In genomic region chr19:49128545-49129237, GRCh38 we compare ENCODE assay signal across 9 cellular contexts. TPM values are rescaled to one million over a fixed set of nuclear protein-coding genes. Genes with fewer than 3 reads are reported as not detected.
DNase-seq lines count a peak whose midpoint lies in the region; ATAC-seq and TF ChIP-seq lines count a peak whose summit lies in the region.
"Had no signal": no experiment of that assay in that cellular context is flagged by ENCODE, and none has a peak within 500 bp of the region (broad histone marks: within the 10 kb centered on the region; RNA-seq: fewer than 3 reads in every experiment).

No MANE protein-coding gene starts in this region.

- H3K9me3 ChIP-seq in CD8-positive, alpha-beta memory T cell (ENCODE audit: low read length): no peaks in the 10 kb centered on the region
- no peaks in the 10 kb centered on the region for H3K9me3 ChIP-seq in MM.1S (replicated peaks; ENCODE audit: insufficient read depth, low read length)
- H3K9me3 ChIP-seq in neural progenitor cell (ENCODE audit: low read depth): no peaks in the 10 kb centered on the region

- H3K4me2 ChIP-seq in MM.1S (ENCODE audit: low read depth, low read length) (peak overlapping the region; percentile 82), neural progenitor cell (peak overlapping the region; percentile 32)

- H3K9ac ChIP-seq in MM.1S (ENCODE audit: low read length): no peak overlapping the region; the same call in 1 of the 2 replicates
- no peak overlapping the region for H3K9ac ChIP-seq in neural progenitor cell
- H3K9ac ChIP-seq: parathyroid adenoma had no signal

- peaks cover 15 to 26% (median 20%) of the 10 kb centered on the region in 3 donors for H3K4me1 Mint-ChIP-seq in CD8-positive, alpha-beta memory T cell
- H3K4me1 Mint-ChIP-seq in chondrocyte (ENCODE audit: low read depth) (peaks cover 19% of the 10 kb centered on the region), neural progenitor cell (peaks cover 18% of the 10 kb centered on the region)

- H3K27me3 Mint-ChIP-seq in CD8-positive, alpha-beta memory T cell: peaks cover 0 to 6% of the 10 kb centered on the region in 2 donors
- H3K27me3 Mint-ChIP-seq in chondrocyte (ENCODE audit: low read depth) (no peaks in the 10 kb centered on the region), neural progenitor cell (ENCODE audit: insufficient read depth, low read depth) (peaks cover 13% of the 10 kb centered on the region)

- no peaks in the 10 kb centered on the region for H3K9me3 Mint-ChIP-seq in CD8-positive, alpha-beta memory T cell
- H3K9me3 Mint-ChIP-seq in chondrocyte (ENCODE audit: low read depth) (no peaks in the 10 kb centered on the region), neural progenitor cell (peaks cover 2% of the 10 kb centered on the region)

- peak overlapping the region; percentile 45 to 93 (median 90) for H3K4me3 Mint-ChIP-seq in CD8-positive, alpha-beta memory T cell
- peak overlapping the region; percentile 81 for H3K4me3 Mint-ChIP-seq in chondrocyte (ENCODE audit: unreplicated experiment)
- H3K4me3 Mint-ChIP-seq in neural progenitor cell: peak overlapping the region; percentile 89

- peaks cover 12% of the 10 kb centered on the region for H3K4me1 ChIP-seq in CD8-positive, alpha-beta memory T cell (ENCODE audit: insufficient read depth, low read length)
- peaks cover 9% of the 10 kb centered on the region for H3K4me1 ChIP-seq in MM.1S (ENCODE audit: low read length)
- H3K4me1 ChIP-seq in neural progenitor cell: no peaks in the 10 kb centered on the region

- DNase-seq in CD8-positive, alpha-beta memory T cell: no peak
- DNase-seq in MM.1S (no peak), chondrocyte (ENCODE audit: low spot score) (no peak), neural progenitor cell (ENCODE audit: low spot score) (no peak), anterior cingulate cortex (lab: John Stamatoyannopoulos, UW) (no peak), GDM1 (lab: John Stamatoyannopoulos, UW) (no peak)
- no peak for DNase-seq in activated CD8-positive, alpha-beta memory T cell treated with anti-CD3 and anti-CD28 coated beads, Interleukin-2, amount 50 U/mL, for 4 hours

- H3K36me3 ChIP-seq in CD8-positive, alpha-beta memory T cell (ENCODE audit: insufficient read depth, low read length): no peaks in the 10 kb centered on the region
- no peaks in the 10 kb centered on the region for H3K36me3 ChIP-seq in MM.1S (replicated peaks; ENCODE audit: insufficient read depth, low read length)
- H3K36me3 ChIP-seq in neural progenitor cell: no peaks in the 10 kb centered on the region

- peak overlapping the region; percentile 59 for H3K27ac ChIP-seq in CD8-positive, alpha-beta memory T cell (ENCODE audit: low read depth, low read length)
- H3K27ac ChIP-seq in MM.1S (ENCODE audit: low read length) (no peak overlapping the region), neural progenitor cell (no peak overlapping the region)

- peak overlapping the region in 2 of 8 donors; percentile 8 to 47 for H3K27ac Mint-ChIP-seq in CD8-positive, alpha-beta memory T cell
- peak overlapping the region; percentile 97 for H3K27ac Mint-ChIP-seq in chondrocyte (ENCODE audit: unreplicated experiment)
- no peak overlapping the region for H3K27ac Mint-ChIP-seq in neural progenitor cell

- peak overlapping the region; percentile 73 for H3K4me3 ChIP-seq in CD8-positive, alpha-beta memory T cell (ENCODE audit: low read length)
- H3K4me3 ChIP-seq in MM.1S (ENCODE audit: low read length) (peak overlapping the region; percentile 69), neural progenitor cell (peak overlapping the region; percentile 39)

- H4K20me1 ChIP-seq in MM.1S (ENCODE audit: insufficient read depth, low read length) (no peaks in the 10 kb centered on the region), neural progenitor cell (ENCODE audit: low read depth) (no peaks in the 10 kb centered on the region)

- H3K9me2 ChIP-seq in MM.1S (replicated peaks; ENCODE audit: insufficient read depth, low read length): no peaks in the 10 kb centered on the region

- ATAC-seq in GM18858 (IDR thresholded peaks at IDR 0.05; ENCODE audit: unreplicated experiment): no peak

- H3K36me3 Mint-ChIP-seq in CD8-positive, alpha-beta memory T cell: no peaks in the 10 kb centered on the region
- H3K36me3 Mint-ChIP-seq in chondrocyte (ENCODE audit: low read depth) (no peaks in the 10 kb centered on the region), neural progenitor cell (peaks cover 5% of the 10 kb centered on the region)

- H3F3A ChIP-seq in MM.1S (ENCODE audit: insufficient read depth, low read length) (no peaks in the 10 kb centered on the region), neural progenitor cell (ENCODE audit: low read depth) (peaks cover 26% of the 10 kb centered on the region)

- CTCF ChIA-PET in CD8-positive, alpha-beta memory T cell (lab: Charles Lee): interaction anchor here (1.0 to 3.9 kb wide), 7 partner anchors 14 to 135 kb away, joined by 3 to 16 read pairs (median 5); partner anchors contain the start of genes GYS1, LIN7B and RUVBL2

- H2AFZ ChIP-seq in MM.1S (ENCODE audit: low read length) (peak overlapping the region; percentile 87), neural progenitor cell (replicated peaks) (peak overlapping the region; percentile 67)

- POLR2A ChIA-PET in CD8-positive, alpha-beta memory T cell (lab: Charles Lee): interaction anchor here (0.7 to 2.9 kb wide), 3 partner anchors 12 to 135 kb away, joined by 3 to 15 read pairs (median 5); partner anchors contain the start of genes GYS1, LIN7B and RUVBL2

- H3K27me3 ChIP-seq in CD8-positive, alpha-beta memory T cell (ENCODE audit: insufficient read depth, low read length, poor library complexity, severe bottlenecking): no peaks in the 10 kb centered on the region
- peaks cover 6% of the 10 kb centered on the region; the same call in 1 of the 2 replicates for H3K27me3 ChIP-seq in MM.1S (replicated peaks; ENCODE audit: insufficient read depth, low read length)
- peaks cover 3% of the 10 kb centered on the region for H3K27me3 ChIP-seq in neural progenitor cell

- H3K79me2 ChIP-seq in MM.1S (ENCODE audit: low read length): no peaks in the 10 kb centered on the region
- H3K79me2 ChIP-seq in neural progenitor cell (ENCODE audit: low read depth): no peaks in the 10 kb centered on the region

- TF ChIP-seq CTCF in MM.1S (IDR thresholded peaks at IDR 0.05; ENCODE audit: low read length): no peak
- TF ChIP-seq CTCF in chondrocyte (IDR thresholded peaks at IDR 0.05): no peak
- no peak for TF ChIP-seq CTCF in neural progenitor cell (IDR thresholded peaks at IDR 0.05)

RNA-seq across cellular contexts. Expression of gene PPFIA3, which starts 9.3 kb away (rescaled TPM):
- 1 to 10 TPM; 3.2 to 3.3 TPM for total RNA-seq in CD8-positive, alpha-beta memory T cell
- 0.56 TPM for polyA plus RNA-seq in CD8-positive, alpha-beta memory T cell
- total RNA-seq in chondrocyte: 12.7 to 14.4 TPM (median 13.9 TPM) in 3 replicates
- 1.8 and 12.0 TPM in 2 replicates for total RNA-seq in neural progenitor cell (ENCODE audit: low replicate concordance)

RNA-seq across cellular contexts. Expression of gene C19orf73, which starts 9.7 kb away (rescaled TPM):
- 1 to 10 TPM; 1.4 to 2.5 TPM for total RNA-seq in CD8-positive, alpha-beta memory T cell
- polyA plus RNA-seq in CD8-positive, alpha-beta memory T cell: 3.1 TPM
- total RNA-seq in chondrocyte: 1.1 to 1.7 TPM (median 1.6 TPM) in 3 replicates
- 1.7 TPM in 1 of 2 replicates, not detected in the other for total RNA-seq in neural progenitor cell (ENCODE audit: low replicate concordance)

RNA-seq across cellular contexts. Expression of gene LIN7B, which starts 14.5 kb away (rescaled TPM):
- total RNA-seq in CD8-positive, alpha-beta memory T cell: 1 to 10 TPM; 4.0 to 5.1 TPM
- 8.1 TPM for polyA plus RNA-seq in CD8-positive, alpha-beta memory T cell
- total RNA-seq in chondrocyte: 12.7 to 14.3 TPM (median 13.9 TPM) in 3 replicates
- 9.2 and 9.7 TPM in 2 replicates for total RNA-seq in neural progenitor cell (ENCODE audit: low replicate concordance)

RNA-seq across cellular contexts. Expression of gene HRC, which starts 26.5 kb away (rescaled TPM):
- total RNA-seq in CD8-positive, alpha-beta memory T cell: not detected
- not detected for polyA plus RNA-seq in CD8-positive, alpha-beta memory T cell
- not detected in 3 replicates for total RNA-seq in chondrocyte
- total RNA-seq in neural progenitor cell (ENCODE audit: low replicate concordance): 0.31 TPM in 1 of 2 replicates, not detected in the other

RNA-seq across cellular contexts. Expression of gene TRPM4, which starts 28.9 kb away (rescaled TPM):
- total RNA-seq in CD8-positive, alpha-beta memory T cell: not detected
- polyA plus RNA-seq in CD8-positive, alpha-beta memory T cell: not detected
- total RNA-seq in chondrocyte: 42.2 to 53.4 TPM (median 50.2 TPM) in 3 replicates
- total RNA-seq in neural progenitor cell (ENCODE audit: low replicate concordance): 3.1 and 11.2 TPM in 2 replicates
